ENCODE assay signal across 1 cellular context in the genomic region with DNA sequence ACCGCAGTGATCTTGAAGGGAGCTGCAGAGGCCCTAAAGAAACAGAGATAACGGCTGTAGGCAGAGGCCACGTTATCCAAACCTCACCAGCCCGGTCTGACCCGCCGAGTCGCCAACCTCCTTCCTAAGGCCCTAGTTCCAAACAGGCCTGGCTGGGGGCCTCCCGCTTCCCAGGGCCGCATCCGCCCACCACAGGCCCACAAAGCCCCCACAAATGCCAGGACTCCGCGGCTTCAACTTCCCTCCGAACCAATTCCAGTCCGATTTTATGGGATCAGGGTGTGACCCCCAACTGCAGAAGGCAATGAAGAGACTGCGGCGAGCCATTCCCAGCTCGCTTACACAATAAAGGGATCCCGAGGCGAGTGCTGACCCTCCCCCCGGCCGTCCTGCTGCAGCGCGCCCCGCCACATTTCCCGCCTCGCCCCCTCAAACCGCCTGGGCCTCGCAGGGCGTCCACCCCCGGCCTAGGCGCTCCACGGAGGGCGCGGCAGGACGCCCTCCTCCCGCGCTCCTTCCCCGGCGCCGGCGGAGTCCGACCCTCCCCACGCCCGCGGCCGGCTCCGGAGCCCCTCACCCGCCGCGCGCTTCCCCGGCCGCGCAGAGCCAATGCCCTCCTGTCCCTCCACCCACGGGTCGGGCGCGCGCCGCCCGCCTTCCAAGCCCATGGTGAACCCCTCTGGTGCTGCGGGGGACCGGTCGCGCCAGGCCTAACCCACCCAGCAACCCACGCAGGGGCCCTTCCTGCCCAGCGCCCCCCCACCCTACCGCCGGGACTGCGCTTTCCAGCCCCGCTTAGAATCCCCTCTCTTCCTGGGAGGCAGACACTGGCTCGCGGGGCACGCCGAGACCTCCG.
A peak's percentile ranks its signal among the peaks of the same experiment; 100 is the strongest.
TF ChIP-seq lines count a peak whose summit lies in the region.

No MANE protein-coding gene starts in this region.

TF ChIP-seq in WTC11, 78 proteins besides CTCF, POLR2A, EP300 and RAD21 (continued from another document):
- TF ChIP-seq ATF2 (CRISPR knock-in tag; IDR thresholded peaks at IDR 0.05; ENCODE audit: borderline replicate concordance, low read depth): no peak
- TF ChIP-seq, protein P1, sequence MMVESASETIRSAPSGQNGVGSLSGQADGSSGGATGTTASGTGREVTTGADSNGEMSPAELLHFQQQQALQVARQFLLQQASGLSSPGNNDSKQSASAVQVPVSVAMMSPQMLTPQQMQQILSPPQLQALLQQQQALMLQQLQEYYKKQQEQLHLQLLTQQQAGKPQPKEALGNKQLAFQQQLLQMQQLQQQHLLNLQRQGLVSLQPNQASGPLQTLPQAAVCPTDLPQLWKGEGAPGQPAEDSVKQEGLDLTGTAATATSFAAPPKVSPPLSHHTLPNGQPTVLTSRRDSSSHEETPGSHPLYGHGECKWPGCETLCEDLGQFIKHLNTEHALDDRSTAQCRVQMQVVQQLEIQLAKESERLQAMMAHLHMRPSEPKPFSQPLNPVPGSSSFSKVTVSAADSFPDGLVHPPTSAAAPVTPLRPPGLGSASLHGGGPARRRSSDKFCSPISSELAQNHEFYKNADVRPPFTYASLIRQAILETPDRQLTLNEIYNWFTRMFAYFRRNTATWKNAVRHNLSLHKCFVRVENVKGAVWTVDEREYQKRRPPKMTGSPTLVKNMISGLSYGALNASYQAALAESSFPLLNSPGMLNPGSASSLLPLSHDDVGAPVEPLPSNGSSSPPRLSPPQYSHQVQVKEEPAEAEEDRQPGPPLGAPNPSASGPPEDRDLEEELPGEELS (CRISPR knock-in tag; IDR thresholded peaks at IDR 0.05): peak; percentile 2; the same call in 1 of the 2 replicates
- peak; percentile 36; the same call in 1 of the 2 replicates for TF ChIP-seq FOXP1 (CRISPR knock-in tag; IDR thresholded peaks at IDR 0.05; ENCODE audit: borderline replicate concordance)
- 0 out of 2 replicates have a peak, but pooled peaks have one; percentile 30 for TF ChIP-seq NFATC4 (CRISPR knock-in tag; IDR thresholded peaks at IDR 0.05)
- TF ChIP-seq ZBTB43 (CRISPR knock-in tag; IDR thresholded peaks at IDR 0.05): no peak
- TF ChIP-seq ESRRA (CRISPR knock-in tag; IDR thresholded peaks at IDR 0.05; ENCODE audit: borderline replicate concordance): no peak
- peak; percentile 55 for TF ChIP-seq HMGXB4 (CRISPR knock-in tag; IDR thresholded peaks at IDR 0.05)
- no peak for TF ChIP-seq SMAD4 (CRISPR knock-in tag; IDR thresholded peaks at IDR 0.05)
